ENCODE assay signal across 8 cellular contexts in genomic region chr15:40106203-40107161, GRCh38. TPM values are rescaled to one million over a fixed set of nuclear protein-coding genes. Genes with fewer than 3 reads are reported as not detected.
A peak's percentile ranks its signal among the peaks of the same experiment; 100 is the strongest.
DNase-seq lines count a peak whose midpoint lies in the region; TF ChIP-seq lines count a peak whose summit lies in the region.

No MANE protein-coding gene starts in this region.

- H3K27ac ChIP-seq in ovary = peak overlapping the region in 1 of 2 donors; percentile 93

- H3K4me3 ChIP-seq in ovary = peak overlapping the region; percentile 0

- TF ChIP-seq CTCF in ovary (IDR thresholded peaks at IDR 0.05) = no peak

- no peak for TF ChIP-seq EP300 in ovary (IDR thresholded peaks at IDR 0.05)

- DNase-seq in DMS153 (lab: John Stamatoyannopoulos, UW) (peak; percentile 53), HT-29 (ENCODE audit: low spot score) (peak; percentile 95), SW480 (ENCODE audit: low spot score) (peak; percentile 51), fibroblast of gingiva (ENCODE audit: low read depth) (peak; percentile 47), ovary (peak in 3 of 5 donors; percentile 62 to 82 (median 71)), mesenteric fat pad (ENCODE audit: low spot score) (no peak)
- no peak for DNase-seq in central memory CD4-positive, alpha-beta T cell

- TF ChIP-seq POLR2A in GM19099 (IDR thresholded peaks at IDR 0.05; ENCODE audit: extremely low read depth, insufficient read length, low read depth) (peak; percentile 32), ovary (IDR thresholded peaks at IDR 0.05) (no peak)

- H3K36me3 ChIP-seq in ovary = no peaks in the 10 kb centered on the region

- no peaks in the 10 kb centered on the region for H3K9me3 ChIP-seq in ovary

- intact Hi-C loops in ovary (cut with DNase I) = loop anchor here in 3 of 4 donors (5.0 to 10.0 kb wide), 5 partner anchors 34 to 238 kb away; partner anchors contain the start of gene CCDC9B (in 1 of the 3)

- H3K4me1 ChIP-seq in ovary (ENCODE audit: insufficient read depth) = peaks cover 42% of the 10 kb centered on the region

- no peaks in the 10 kb centered on the region for H3K27me3 ChIP-seq in ovary

- 73 to 79% (median 75%) methylated on average over 8 of the region's 8 CpGs for WGBS in ovary, 3 donors

RNA-seq across cellular contexts. Expression of gene BMF, which starts 2.2 kb away (rescaled TPM):
- total RNA-seq in HT-29 (2014; rRNA removed; shearing (Covaris generic)) = 11.6 and 15.4 TPM in 2 replicates
- total RNA-seq in ovary = 10 to 100 TPM in 6 of 7 donors, 1 to 10 TPM in 1; 5.7 to 26.5 (median 20.3) TPM
- polyA plus RNA-seq in ovary = 10 to 100 TPM; 12.7 to 14.3 TPM
- 4.0 TPM for total RNA-seq in mesenteric fat pad

RNA-seq across cellular contexts. Expression of gene BUB1B, which starts 54.4 kb away (rescaled TPM):
- total RNA-seq in HT-29 (2014; rRNA removed; shearing (Covaris generic)) = 39.8 and 40.1 TPM in 2 replicates
- total RNA-seq in ovary (1 to 10 TPM in 3 of 7 donors, under 1 TPM in 3, not detected in 1; 0.43 to 2.4 (median 1.1) TPM), mesenteric fat pad (0.39 TPM)
- polyA plus RNA-seq in ovary = 1 to 10 TPM; 1.0 to 1.4 TPM

Comparison
In these comparisons a context has a peak if more than half of its experiments do, and no peak if none do; other contexts are left out.
1. DNase-seq: peak in DMS153 (single experiment), HT-29 (single experiment), SW480 (single experiment), fibroblast of gingiva (single experiment) and ovary (3 of 5); none in mesenteric fat pad (single experiment) and central memory CD4-positive, alpha-beta T cell (single experiment).
2. RNA of gene BUB1B, which starts 54.4 kb away (total RNA-seq): 39.8 to 40.1 TPM in HT-29; 0.43 to 2.4 TPM in ovary and 0.39 TPM in mesenteric fat pad (single experiment); every median in the first group is over 10 times any median in the second.